In the genomic region with DNA sequence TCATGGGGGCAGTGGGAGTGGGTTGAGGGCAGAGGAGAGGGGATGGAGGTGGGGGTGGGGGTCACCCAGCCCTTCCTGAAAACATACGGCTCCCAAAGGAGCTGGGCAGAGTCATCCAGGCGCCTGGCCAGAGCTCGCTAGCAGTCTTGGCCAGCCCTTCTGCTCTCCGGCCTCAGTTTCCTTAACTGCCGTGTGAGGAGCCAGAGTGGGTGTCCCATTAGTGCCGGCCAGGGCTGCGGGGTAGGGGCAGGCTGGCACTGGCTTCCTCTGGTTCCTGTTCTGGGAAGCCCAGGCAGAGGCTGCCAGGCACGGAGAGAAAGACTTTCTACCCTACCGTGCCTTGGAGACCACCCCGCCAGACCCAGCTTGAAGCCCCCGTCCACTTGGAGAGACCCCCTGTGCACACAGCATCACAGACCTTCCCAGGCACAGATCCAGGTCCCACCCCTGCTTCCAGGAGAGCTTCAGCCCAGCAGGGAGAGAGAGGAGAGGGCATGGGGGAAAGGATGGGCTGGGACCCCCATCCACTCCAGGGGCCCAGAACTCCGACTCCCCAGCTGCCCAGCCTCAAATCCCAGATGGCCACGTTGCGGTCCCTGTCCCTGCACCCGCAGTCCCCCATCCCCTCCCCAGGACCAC, we compare ENCODE assay signal across 9 cellular contexts.
DNase-seq lines count a peak whose midpoint lies in the region; ATAC-seq and TF ChIP-seq lines count a peak whose summit lies in the region.
"Had no signal": no experiment of that assay in that cellular context is flagged by ENCODE, and none has a peak within 500 bp of the region (broad histone marks: within the 10 kb centered on the region; RNA-seq: fewer than 3 reads in every experiment).

No MANE protein-coding gene starts in this region.

- peak overlapping the region; percentile 90 to 96 (median 93) for H3K27ac ChIP-seq in body of pancreas
- peak overlapping the region; percentile 71 to 76 for H3K27ac ChIP-seq in lung (ENCODE audit: low read depth in 1 of 2, low read length in 1 of 2)
- peak overlapping the region; percentile 80 to 82 for H3K27ac ChIP-seq in testis

- CTCF ChIA-PET in activated CD4-positive, alpha-beta T cell treated with anti-CD3 and anti-CD28 coated beads for 36 hours (lab: Charles Lee), result interaction anchor here (0.8 to 1.1 kb wide), 2 partner anchors 11 to 65 kb away, joined by 3 to 4 read pairs; no protein-coding TSS in a partner anchor

- ATAC-seq in activated CD4-positive, alpha-beta T cell treated with anti-CD3 and anti-CD28 coated beads for 36 hours, result no peak
- ATAC-seq in body of pancreas, result no peak
- ATAC-seq in lung (ENCODE audit: insufficient read depth, low FRiP score), result no peak

- peak overlapping the region; percentile 10 for H3K4me3 Mint-ChIP-seq in activated CD4-positive, alpha-beta T cell treated with anti-CD3 and anti-CD28 coated beads for 36 hours

- intact Hi-C loops in activated CD4-positive, alpha-beta T cell treated with anti-CD3 and anti-CD28 coated beads for 36 hours (cut with DNase I, micrococcal nuclease), result no loop called here
- intact Hi-C loops in body of pancreas (cut with DNase I), result no loop called here
- intact Hi-C loops in testis (cut with DNase I; ENCODE audit: low total_unique reads), result loop anchor here (10.0 kb wide), 1 partner anchor 177 kb away; a partner anchor contains a TSS

- POLR2A ChIA-PET in activated CD4-positive, alpha-beta T cell treated with anti-CD3 and anti-CD28 coated beads for 36 hours (lab: Charles Lee), result interaction anchor here (1.2 kb wide), 1 partner anchor 386 kb away, joined by 3 read pairs; no protein-coding TSS in a partner anchor

- H3K4me1 ChIP-seq in body of pancreas, result peaks cover 69% of the 10 kb centered on the region
- peaks cover 22 to 42% of the 10 kb centered on the region in 2 donors for H3K4me1 ChIP-seq in lung (ENCODE audit: control insufficient read depth in 2 of 2, insufficient read depth in 2 of 2, low read length in 2 of 2)
- peaks cover 63% of the 10 kb centered on the region for H3K4me1 ChIP-seq in testis

- TF ChIP-seq POLR2A in body of pancreas (IDR thresholded peaks at IDR 0.05) (no peak), testis (IDR thresholded peaks at IDR 0.05) (no peak)

- in situ Hi-C loops in ACHN (cut with HindIII; ENCODE audit: low pct_ligation_motif_present, low pct_unique_long_range_greater_than_20kb, low sequenced_read_pairs), result no loop called here

- no peaks in the 10 kb centered on the region for H3K27me3 Mint-ChIP-seq in activated CD4-positive, alpha-beta T cell treated with anti-CD3 and anti-CD28 coated beads for 36 hours
- H3K27me3 Mint-ChIP-seq: progenitor cell of endocrine pancreas had no signal

- peaks cover 7 to 13% of the 10 kb centered on the region in 2 donors for H3K36me3 ChIP-seq in body of pancreas (replicated peaks in 1 of 2; ENCODE audit: insufficient read depth in 1 of 2, low read depth in 2 of 2)
- H3K36me3 ChIP-seq in lung (ENCODE audit: control insufficient read depth in 2 of 2, insufficient read depth in 2 of 2, low read length in 2 of 2), result peaks cover 0 to 21% of the 10 kb centered on the region in 2 donors
- H3K36me3 ChIP-seq in testis (ENCODE audit: low read depth, missing control alignments), result no peaks in the 10 kb centered on the region

- no peaks in the 10 kb centered on the region for H3K27me3 ChIP-seq in body of pancreas
- H3K27me3 ChIP-seq in lung (ENCODE audit: control insufficient read depth, insufficient read depth), result no peaks in the 10 kb centered on the region
- H3K27me3 ChIP-seq in testis, result no peaks in the 10 kb centered on the region

- peak overlapping the region; percentile 20 to 59 for H3K4me3 ChIP-seq in body of pancreas
- H3K4me3 ChIP-seq in lung, result peak overlapping the region; percentile 40
- H3K4me3 ChIP-seq in testis, result peak overlapping the region; percentile 50 to 59

- no peaks in the 10 kb centered on the region for H3K9me3 ChIP-seq in body of pancreas
- H3K9me3 ChIP-seq in lung (ENCODE audit: control insufficient read depth in 2 of 2, insufficient read depth in 1 of 2, low read length in 1 of 2), result no peaks in the 10 kb centered on the region
- no peaks in the 10 kb centered on the region for H3K9me3 ChIP-seq in testis

- no peak for DNase-seq in activated CD4-positive, alpha-beta T cell treated with anti-CD3 and anti-CD28 coated beads for 36 hours
- no peak for DNase-seq in activated CD4-positive, alpha-beta T cell treated with anti-CD3 and anti-CD28 coated beads, Interleukin-2, amount 50 U/mL, for 1 hour
- DNase-seq in body of pancreas, result no peak
- no peak for DNase-seq in lung (ENCODE audit: low spot score)
- no peak for DNase-seq in testis
- DNase-seq in UCSD-AML1 (lab: John Stamatoyannopoulos, UW; ENCODE audit: unreplicated experiment), result no peak
- no peak for DNase-seq in NCI-H69 (lab: John Stamatoyannopoulos, UW)
- no peak for DNase-seq in ACHN

- no peak overlapping the region for H3K27ac Mint-ChIP-seq in activated CD4-positive, alpha-beta T cell treated with anti-CD3 and anti-CD28 coated beads for 36 hours
- H3K27ac Mint-ChIP-seq: progenitor cell of endocrine pancreas had no signal

- H3K36me3 Mint-ChIP-seq in activated CD4-positive, alpha-beta T cell treated with anti-CD3 and anti-CD28 coated beads for 36 hours (ENCODE audit: low read depth), result peaks cover 6% of the 10 kb centered on the region

- H3K4me1 Mint-ChIP-seq in activated CD4-positive, alpha-beta T cell treated with anti-CD3 and anti-CD28 coated beads for 36 hours, result peaks cover 38% of the 10 kb centered on the region

- H3K9me3 Mint-ChIP-seq in activated CD4-positive, alpha-beta T cell treated with anti-CD3 and anti-CD28 coated beads for 36 hours (ENCODE audit: low read depth), result no peaks in the 10 kb centered on the region

- TF ChIP-seq CTCF in body of pancreas (IDR thresholded peaks at IDR 0.05), result no peak
- no peak for TF ChIP-seq CTCF in lung (IDR thresholded peaks at IDR 0.05; ENCODE audit: control extremely low read depth, extremely low read depth)
- no peak for TF ChIP-seq CTCF in testis (IDR thresholded peaks at IDR 0.05)

- 9 to 24% methylated on average over 9 to 15 of the region's 15 CpGs for WGBS in body of pancreas, 2 donors
- 53 to 59% methylated on average over 15 of the region's 15 CpGs for WGBS in lung, 2 donors
- WGBS in testis, 2 donors, result 22 to 41% methylated on average over 4 to 15 of the region's 15 CpGs
